12 cellular contexts compared by ENCODE assay signal in the genomic region with DNA sequence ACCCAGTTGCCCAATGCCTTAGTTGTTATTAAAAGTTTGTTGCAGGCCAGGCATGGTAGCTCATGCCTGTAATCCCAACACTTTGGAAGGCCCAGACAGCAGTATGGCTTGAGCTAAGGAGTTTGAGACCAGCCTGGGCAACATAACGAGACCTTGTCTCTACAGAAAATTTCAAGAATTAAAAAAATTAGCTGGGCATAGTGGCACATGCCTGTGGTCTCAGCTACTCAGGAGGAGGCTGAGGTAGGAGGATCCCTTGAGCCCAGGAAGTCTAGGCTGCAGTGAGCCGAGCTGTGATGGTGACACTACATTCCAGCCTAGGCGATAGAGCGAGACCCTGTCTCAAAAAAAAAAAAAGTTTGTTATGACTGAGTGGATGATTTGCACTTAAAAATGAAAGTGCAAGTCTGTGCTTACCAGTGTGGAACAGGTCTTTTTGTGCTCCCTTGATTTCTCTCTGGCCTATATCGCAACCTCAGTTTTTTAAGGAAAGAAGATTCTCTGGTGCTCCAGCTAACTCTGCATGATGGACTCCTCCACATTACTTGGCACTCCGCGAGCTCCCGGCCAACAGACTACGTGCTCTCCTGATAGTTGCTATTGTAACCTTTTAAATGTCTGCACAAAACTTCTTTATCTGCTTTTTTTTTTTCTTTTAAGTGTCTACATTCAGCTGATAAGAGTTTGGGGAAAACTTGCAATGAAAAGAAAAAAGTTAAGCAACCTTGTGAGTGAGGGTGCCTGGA. TPM values are rescaled to one million over a fixed set of nuclear protein-coding genes. Genes with fewer than 3 reads are reported as not detected.
DNase-seq lines count a peak whose midpoint lies in the region; ATAC-seq and TF ChIP-seq lines count a peak whose summit lies in the region.
"Had no signal": no experiment of that assay in that cellular context is flagged by ENCODE, and none has a peak within 500 bp of the region (broad histone marks: within the 10 kb centered on the region; RNA-seq: fewer than 3 reads in every experiment).

No MANE protein-coding gene starts in this region.

- in situ Hi-C loops in gastrocnemius medialis (cut with MboI; ENCODE audit: low sequenced_read_pairs in 4 of 4) (loop anchor here in 1 of 4 donors (25.0 kb wide), 1 partner anchor 1210 kb away; no protein-coding TSS in a partner anchor), G401 (cut with HindIII; ENCODE audit: low sequenced_read_pairs) (no loop called here)

- intact Hi-C loops in gastrocnemius medialis (cut with DNase I; ENCODE audit: low total_unique reads): no loop called here

- peak; percentile 82 for ATAC-seq in GM18505 (IDR thresholded peaks at IDR 0.05; ENCODE audit: unreplicated experiment)
- ATAC-seq in GM21723 (IDR thresholded peaks at IDR 0.05; ENCODE audit: unreplicated experiment): peak; percentile 75
- ATAC-seq in HG03432 (IDR thresholded peaks at IDR 0.05; ENCODE audit: unreplicated experiment): peak; percentile 67
- no peak for ATAC-seq in gastrocnemius medialis
- ATAC-seq in left lobe of liver: no peak
- ATAC-seq: stimulated activated naive CD8-positive, alpha-beta T cell treated with anti-CD3 and anti-CD28 coated beads, Interleukin-15, amount 100 ng/mL, for 72 hours had no signal

- peaks cover 0 to 20% of the 10 kb centered on the region in 2 donors for H3K36me3 ChIP-seq in gastrocnemius medialis

- no peaks in the 10 kb centered on the region for H3K9me3 ChIP-seq in gastrocnemius medialis

- H3K4me3 ChIP-seq in gastrocnemius medialis: no peak overlapping the region

- H3K27ac ChIP-seq in gastrocnemius medialis: no peak overlapping the region

- no peaks in the 10 kb centered on the region for H3K27me3 ChIP-seq in gastrocnemius medialis

- TF ChIP-seq CTCF in gastrocnemius medialis (IDR thresholded peaks at IDR 0.05 in 4 of 5, conservative IDR thresholded peaks at IDR 0.05 in 1 of 5): no peak

- TF ChIP-seq POLR2A in GM18505 (IDR thresholded peaks at IDR 0.05; ENCODE audit: borderline replicate concordance, extremely low read depth, insufficient read depth, insufficient read length) (no peak), gastrocnemius medialis (IDR thresholded peaks at IDR 0.05) (no peak)

- no peaks in the 10 kb centered on the region for H3K4me1 ChIP-seq in gastrocnemius medialis

- peak; percentile 72 for DNase-seq in kidney glomerular epithelial cell (lab: John Stamatoyannopoulos, UW)
- no peak for DNase-seq in gastrocnemius medialis
- DNase-seq in LoVo (ENCODE audit: low spot score): no peak
- DNase-seq in left lobe of liver (ENCODE audit: low spot score): no peak
- no peak for DNase-seq in G401 (ENCODE audit: low spot score)
- DNase-seq: activated naive CD4-positive, alpha-beta T cell; GF-D8; stimulated activated CD4-positive, alpha-beta T cell treated with anti-CD3 and anti-CD28 coated beads, Interleukin-2, amount 100 ng/mL, for 48 hours; stimulated activated naive CD8-positive, alpha-beta T cell treated with anti-CD3 and anti-CD28 coated beads, Interleukin-15, amount 100 ng/mL, for 72 hours had no signal

RNA-seq across cellular contexts. Expression of gene ZKSCAN3, which starts 22.1 kb away (rescaled TPM):
- 1 to 10 TPM; 1.5 to 4.5 (median 2.4) TPM for total RNA-seq in gastrocnemius medialis
- 2.4 TPM for total RNA-seq in left lobe of liver
- total RNA-seq in G401 (2014; rRNA removed; shearing (Covaris generic)): 3.0 and 5.2 TPM in 2 replicates

RNA-seq across cellular contexts. Expression of gene ZSCAN12, which starts 27.7 kb away (rescaled TPM):
- total RNA-seq in gastrocnemius medialis: 1 to 10 TPM in 1 of 4 donors, under 1 TPM in 3; 0.42 to 1.9 (median 0.63) TPM
- total RNA-seq in left lobe of liver: 1.2 TPM
- 5.8 and 7.0 TPM in 2 replicates for total RNA-seq in G401 (2014; rRNA removed; shearing (Covaris generic))

RNA-seq across cellular contexts. Expression of gene ZSCAN31, which starts 35.9 kb away (rescaled TPM):
- 10 to 100 TPM in 2 of 4 donors, 1 to 10 TPM in 2; 2.4 to 14.1 (median 7.5) TPM for total RNA-seq in gastrocnemius medialis
- 2.4 TPM for total RNA-seq in left lobe of liver
- 6.8 and 10.6 TPM in 2 replicates for total RNA-seq in G401 (2014; rRNA removed; shearing (Covaris generic))

Comparison
In these comparisons a context has a peak if more than half of its experiments do, and no peak if none do; other contexts are left out.
1. ATAC-seq: peak in GM18505 (single experiment), GM21723 (single experiment) and HG03432 (single experiment); none in gastrocnemius medialis (0 of 2) and left lobe of liver (single experiment).